20 cellular contexts compared by ENCODE assay signal in genomic region chr6:150184850-150185480, GRCh38. TPM values are rescaled to one million over a fixed set of nuclear protein-coding genes. Genes with fewer than 3 reads are reported as not detected.
A peak's percentile ranks its signal among the peaks of the same experiment; 100 is the strongest.
DNase-seq lines count a peak whose midpoint lies in the region; ATAC-seq and TF ChIP-seq lines count a peak whose summit lies in the region.
"Had no signal": no experiment of that assay in that cellular context is flagged by ENCODE, and none has a peak within 500 bp of the region (broad histone marks: within the 10 kb centered on the region; RNA-seq: fewer than 3 reads in every experiment).

No MANE protein-coding gene starts in this region.

- no peak overlapping the region for H2AFZ ChIP-seq in mesenchymal stem cell (ENCODE audit: low read depth, low read length)

- H2BK5ac ChIP-seq in mesenchymal stem cell (ENCODE audit: low read depth, low read length, poor library complexity, severe bottlenecking) = no peak overlapping the region

- no peak overlapping the region for H3K4me3 ChIP-seq in mesenchymal stem cell (ENCODE audit: insufficient read depth in 1 of 2, low read depth in 1 of 2, low read length in 2 of 2)
- no peak overlapping the region for H3K4me3 ChIP-seq in uterus
- H3K4me3 ChIP-seq: dorsolateral prefrontal cortex, right lobe of liver had no signal

- H3K4ac ChIP-seq in mesenchymal stem cell (ENCODE audit: low read depth in 1 of 2, low read length in 2 of 2) = no peak overlapping the region

- H3K36me3 ChIP-seq in mesenchymal stem cell (ENCODE audit: control insufficient read depth in 1 of 2, insufficient read depth in 2 of 2, low read depth in 1 of 2, low read length in 2 of 2) (no peaks in the 10 kb centered on the region), uterus (no peaks in the 10 kb centered on the region)
- H3K36me3 ChIP-seq: brain microvascular endothelial cell, right lobe of liver had no signal

- intact Hi-C loops in Calu3 (cut with micrococcal nuclease; ENCODE audit: unreplicated experiment) = no loop called here
- intact Hi-C loops in uterus (cut with DNase I; ENCODE audit: low total_unique reads) = no loop called here

- peaks cover 9% of the 10 kb centered on the region for H3K79me1 ChIP-seq in mesenchymal stem cell (replicated peaks; ENCODE audit: low read length, poor library complexity, severe bottlenecking)

- peak overlapping the region; percentile 24 for H4K8ac ChIP-seq in mesenchymal stem cell (ENCODE audit: low read length)

- BruUV-seq in Calu3 (replicated peaks; lab: Mats Ljungman, UMichigan) = no TSS peak

- H3K18ac ChIP-seq in mesenchymal stem cell (ENCODE audit: low read depth in 1 of 2, low read length in 2 of 2) = no peak overlapping the region

- no peak for TF ChIP-seq CTCF in Calu3 (IDR thresholded peaks at IDR 0.05; ENCODE audit: unreplicated experiment)
- no peak for TF ChIP-seq CTCF in uterus (IDR thresholded peaks at IDR 0.05)

- H3K27ac Mint-ChIP-seq in Calu3 (ENCODE audit: unreplicated experiment) = peak overlapping the region; percentile 84
- H3K27ac Mint-ChIP-seq in activated naive CD8-positive, alpha-beta T cell treated with anti-CD3 and anti-CD28 coated beads for 36 hours = no peak overlapping the region
- H3K27ac Mint-ChIP-seq: activated naive CD4-positive, alpha-beta T cell treated with anti-CD3 and anti-CD28 coated beads, Interleukin-2, amount 50 U/mL, for 72 hours had no signal

- 93% methylated on average over 3 of the region's 7 CpGs for WGBS in mesenchymal stem cell

- no peak overlapping the region for H3K14ac ChIP-seq in mesenchymal stem cell (ENCODE audit: low read length in 2 of 2)

- H3K4me2 ChIP-seq in mesenchymal stem cell (ENCODE audit: low read length, poor library complexity, severe bottlenecking) = no peak overlapping the region
- H3K4me2 ChIP-seq: SK-N-SH had no signal

- H3K27ac ChIP-seq in mesenchymal stem cell (ENCODE audit: low read length, poor library complexity, severe bottlenecking) = no peak overlapping the region
- no peak overlapping the region for H3K27ac ChIP-seq in uterus
- H3K27ac ChIP-seq: brain microvascular endothelial cell, dorsolateral prefrontal cortex, right lobe of liver had no signal

- no peak overlapping the region for H3K9ac ChIP-seq in mesenchymal stem cell (ENCODE audit: low read length)
- H3K9ac ChIP-seq: SK-N-SH had no signal

- no peak overlapping the region for H2BK12ac ChIP-seq in mesenchymal stem cell (ENCODE audit: low read length in 2 of 2)

- no peak overlapping the region for H3K4me3 Mint-ChIP-seq in Calu3 (ENCODE audit: low read depth, unreplicated experiment)
- no peak overlapping the region for H3K4me3 Mint-ChIP-seq in activated naive CD8-positive, alpha-beta T cell treated with anti-CD3 and anti-CD28 coated beads for 36 hours

- H3K36me3 Mint-ChIP-seq in Calu3 (ENCODE audit: insufficient read depth, unreplicated experiment) = no peaks in the 10 kb centered on the region
- no peaks in the 10 kb centered on the region for H3K36me3 Mint-ChIP-seq in activated naive CD8-positive, alpha-beta T cell treated with anti-CD3 and anti-CD28 coated beads for 36 hours
- H3K36me3 Mint-ChIP-seq: activated naive CD4-positive, alpha-beta T cell treated with anti-CD3 and anti-CD28 coated beads, Interleukin-2, amount 50 U/mL, for 72 hours had no signal

- no peak for DNase-seq in Calu3
- peak; percentile 21 for DNase-seq in MV-4-11 (lab: John Stamatoyannopoulos, UW)
- DNase-seq in mesenchymal stem cell = no peak
- no peak for DNase-seq in GF-D8 (lab: John Stamatoyannopoulos, UW)
- DNase-seq in uterus = no peak
- no peak for DNase-seq in activated naive CD8-positive, alpha-beta T cell treated with anti-CD3 and anti-CD28 coated beads for 36 hours
- DNase-seq: activated CD4-positive, alpha-beta T cell treated with anti-CD3 and anti-CD28 coated beads, Interleukin-2, amount 50 U/mL, for 1 hour; brain microvascular endothelial cell; Caco-2; dorsolateral prefrontal cortex; GDM1; islet precursor cell; MM.1S; nucleus accumbens; right lobe of liver; SK-N-SH; stimulated activated CD4-positive, alpha-beta T cell treated with anti-CD3 and anti-CD28 coated beads, Interleukin-1b, Interleukin-23, amount 100 ng/mL, for 48 hours had no signal

- H3K23ac ChIP-seq in mesenchymal stem cell (ENCODE audit: low read length in 2 of 2) = no peak overlapping the region

- CTCF ChIA-PET in Calu3 (lab: Charles Lee) = no interaction called here

- no peak overlapping the region for H4K91ac ChIP-seq in mesenchymal stem cell (ENCODE audit: low read length)

- peaks cover 10% of the 10 kb centered on the region for H3K4me1 ChIP-seq in mesenchymal stem cell (ENCODE audit: control insufficient read depth, insufficient read depth, low read depth, low read length)
- H3K4me1 ChIP-seq in uterus = no peaks in the 10 kb centered on the region
- H3K4me1 ChIP-seq: Caco-2, right lobe of liver had no signal

- no peak overlapping the region for H2BK15ac ChIP-seq in mesenchymal stem cell (ENCODE audit: low read depth, poor library complexity, severe bottlenecking)

- H2BK120ac ChIP-seq in mesenchymal stem cell (ENCODE audit: low read depth, low read length) = no peak overlapping the region

- peaks cover 3% of the 10 kb centered on the region for H3K9me3 Mint-ChIP-seq in Calu3 (ENCODE audit: low read depth, unreplicated experiment)
- H3K9me3 Mint-ChIP-seq in activated naive CD8-positive, alpha-beta T cell treated with anti-CD3 and anti-CD28 coated beads for 36 hours = no peaks in the 10 kb centered on the region
- H3K9me3 Mint-ChIP-seq: activated naive CD4-positive, alpha-beta T cell treated with anti-CD3 and anti-CD28 coated beads, Interleukin-2, amount 50 U/mL, for 72 hours had no signal

- ATAC-seq in HG02610 (IDR thresholded peaks at IDR 0.05; ENCODE audit: unreplicated experiment) = peak; percentile 39
- ATAC-seq in HG02571 (IDR thresholded peaks at IDR 0.05; ENCODE audit: unreplicated experiment) = no peak
- ATAC-seq: activated naive CD4-positive, alpha-beta T cell treated with anti-CD3 and anti-CD28 coated beads, Interleukin-2, amount 50 U/mL, for 72 hours had no signal

- no peaks in the 10 kb centered on the region for H3K27me3 Mint-ChIP-seq in Calu3 (ENCODE audit: unreplicated experiment)
- H3K27me3 Mint-ChIP-seq in activated naive CD8-positive, alpha-beta T cell treated with anti-CD3 and anti-CD28 coated beads for 36 hours = peaks cover 7% of the 10 kb centered on the region

- no peaks in the 10 kb centered on the region for H3K9me3 ChIP-seq in mesenchymal stem cell (ENCODE audit: control insufficient read depth, low read length)
- no peaks in the 10 kb centered on the region for H3K9me3 ChIP-seq in uterus
- H3K9me3 ChIP-seq: Caco-2, right lobe of liver, SK-N-SH had no signal

- H3K27me3 ChIP-seq in mesenchymal stem cell (ENCODE audit: control insufficient read depth in 1 of 2, insufficient read depth in 1 of 2, low read length in 2 of 2) (peaks cover 0 to 5% of the 10 kb centered on the region in 2 experiments), uterus (no peaks in the 10 kb centered on the region)
- H3K27me3 ChIP-seq: brain microvascular endothelial cell, dorsolateral prefrontal cortex, right lobe of liver had no signal

- peaks cover 21% of the 10 kb centered on the region for H3K4me1 Mint-ChIP-seq in Calu3 (ENCODE audit: low read depth, unreplicated experiment)
- H3K4me1 Mint-ChIP-seq in activated naive CD8-positive, alpha-beta T cell treated with anti-CD3 and anti-CD28 coated beads for 36 hours = peaks cover 3% of the 10 kb centered on the region

- TF ChIP-seq POLR2A in uterus (IDR thresholded peaks at IDR 0.05) = no peak

- H2AK5ac ChIP-seq in mesenchymal stem cell (ENCODE audit: low read length, severe bottlenecking) = no peak overlapping the region

RNA-seq across cellular contexts. Expression of gene PPP1R14C, which starts 42.1 kb away (rescaled TPM):
- total RNA-seq in Calu3 (2022) (2.7 and 3.6 TPM in 2 replicates), uterus (1 to 10 TPM in 2 of 4 donors, not detected in 2; 2.1 to 2.9 TPM)
- not detected for polyA plus RNA-seq in mesenchymal stem cell (2013, experiment 1 of 2)
- not detected for polyA plus RNA-seq in mesenchymal stem cell (2013, experiment 2 of 2)
- under 1 TPM; 0.33 to 0.44 TPM for total RNA-seq in activated naive CD8-positive, alpha-beta T cell treated with anti-CD3 and anti-CD28 coated beads for 36 hours
- total RNA-seq: right lobe of liver had no signal
- polyA plus RNA-seq: SK-N-SH had no signal
